21 cellular contexts compared by ENCODE assay signal in genomic region chr10:57145548-57145947, GRCh38.
DNase-seq lines count a peak whose midpoint lies in the region; ATAC-seq lines count a peak whose summit lies in the region.
"Had no signal": no experiment of that assay in that cellular context is flagged by ENCODE, and none has a peak within 500 bp of the region (broad histone marks: within the 10 kb centered on the region; RNA-seq: fewer than 3 reads in every experiment).

No MANE protein-coding gene starts in this region.

- no peak overlapping the region for H3K27ac Mint-ChIP-seq in activated CD8-positive, alpha-beta memory T cell treated with anti-CD3 and anti-CD28 coated beads, Interleukin-2, amount 10 ng/mL, durations not matched to agents 7 days and 5 days
- H3K27ac Mint-ChIP-seq: activated naive CD8-positive, alpha-beta T cell treated with anti-CD3 and anti-CD28 coated beads for 36 hours; activated T-helper 2 cell treated with anti-CD3 and anti-CD28 coated beads, Interferon-gamma antibody, Interleukin-2, Interleukin-4, amounts not matched to agents 10 μg/mL and 5 μg/mL and 100 μg/mL, durations not matched to agents 14 hours and 24 hours and 36 hours; stimulated activated effector memory CD8-positive, alpha-beta T cell treated with anti-CD3 and anti-CD28 coated beads, Interleukin-12 subunit alpha, Interleukin-12 subunit beta, amount 100 ng/mL, for 72 hours had no signal

- H3K9me3 Mint-ChIP-seq in activated CD8-positive, alpha-beta memory T cell treated with anti-CD3 and anti-CD28 coated beads, Interleukin-2, amount 10 ng/mL, durations not matched to agents 7 days and 5 days (ENCODE audit: low read depth), result peaks cover 4% of the 10 kb centered on the region

- peak; percentile 78 for ATAC-seq in GM18858 (IDR thresholded peaks at IDR 0.05; ENCODE audit: unreplicated experiment)
- peak; percentile 64 for ATAC-seq in GM21528 (IDR thresholded peaks at IDR 0.05; ENCODE audit: low FRiP score, unreplicated experiment)
- peak; percentile 74 for ATAC-seq in HG02938 (IDR thresholded peaks at IDR 0.05; ENCODE audit: unreplicated experiment)
- peak; percentile 89 for ATAC-seq in HG03457 (IDR thresholded peaks at IDR 0.05; ENCODE audit: unreplicated experiment)
- no peak for ATAC-seq in activated CD8-positive, alpha-beta memory T cell treated with anti-CD3 and anti-CD28 coated beads, Interleukin-2, amount 10 ng/mL, durations not matched to agents 7 days and 5 days
- ATAC-seq in activated CD4-positive, CD25-positive, alpha-beta regulatory T cell treated with anti-CD3 and anti-CD28 coated beads, Interleukin-2, amount 50 U/mL, for 24 hours, result no peak
- ATAC-seq in GM18867 (IDR thresholded peaks at IDR 0.05; ENCODE audit: unreplicated experiment), result no peak
- ATAC-seq: left cardiac atrium; stimulated activated effector memory CD8-positive, alpha-beta T cell treated with anti-CD3 and anti-CD28 coated beads, Interleukin-12 subunit alpha, Interleukin-12 subunit beta, amount 100 ng/mL, for 72 hours had no signal

- no peaks in the 10 kb centered on the region for H3K36me3 Mint-ChIP-seq in activated CD8-positive, alpha-beta memory T cell treated with anti-CD3 and anti-CD28 coated beads, Interleukin-2, amount 10 ng/mL, durations not matched to agents 7 days and 5 days
- H3K36me3 Mint-ChIP-seq: activated naive CD8-positive, alpha-beta T cell treated with anti-CD3 and anti-CD28 coated beads for 36 hours; stimulated activated effector memory CD8-positive, alpha-beta T cell treated with anti-CD3 and anti-CD28 coated beads, Interleukin-12 subunit alpha, Interleukin-12 subunit beta, amount 100 ng/mL, for 72 hours had no signal

- CTCF ChIA-PET in activated CD8-positive, alpha-beta memory T cell treated with anti-CD3 and anti-CD28 coated beads, Interleukin-2, amount 10 ng/mL, durations not matched to agents 7 days and 5 days (lab: Charles Lee), result no interaction called here

- H3K4me3 Mint-ChIP-seq in activated CD8-positive, alpha-beta memory T cell treated with anti-CD3 and anti-CD28 coated beads, Interleukin-2, amount 10 ng/mL, durations not matched to agents 7 days and 5 days, result no peak overlapping the region
- H3K4me3 Mint-ChIP-seq: activated naive CD8-positive, alpha-beta T cell treated with anti-CD3 and anti-CD28 coated beads for 36 hours; central memory CD8-positive, alpha-beta T cell; stimulated activated effector memory CD8-positive, alpha-beta T cell treated with anti-CD3 and anti-CD28 coated beads, Interleukin-12 subunit alpha, Interleukin-12 subunit beta, amount 100 ng/mL, for 72 hours had no signal

- no peaks in the 10 kb centered on the region for H3K4me1 Mint-ChIP-seq in activated CD8-positive, alpha-beta memory T cell treated with anti-CD3 and anti-CD28 coated beads, Interleukin-2, amount 10 ng/mL, durations not matched to agents 7 days and 5 days
- H3K4me1 Mint-ChIP-seq: activated naive CD8-positive, alpha-beta T cell treated with anti-CD3 and anti-CD28 coated beads for 36 hours; central memory CD8-positive, alpha-beta T cell; stimulated activated effector memory CD8-positive, alpha-beta T cell treated with anti-CD3 and anti-CD28 coated beads, Interleukin-12 subunit alpha, Interleukin-12 subunit beta, amount 100 ng/mL, for 72 hours had no signal

- H3K27me3 Mint-ChIP-seq in activated CD8-positive, alpha-beta memory T cell treated with anti-CD3 and anti-CD28 coated beads, Interleukin-2, amount 10 ng/mL, durations not matched to agents 7 days and 5 days, result no peaks in the 10 kb centered on the region
- H3K27me3 Mint-ChIP-seq: activated naive CD8-positive, alpha-beta T cell treated with anti-CD3 and anti-CD28 coated beads for 36 hours; central memory CD8-positive, alpha-beta T cell had no signal

- no peak for DNase-seq in activated CD8-positive, alpha-beta memory T cell treated with anti-CD3 and anti-CD28 coated beads, Interleukin-2, amount 10 ng/mL, durations not matched to agents 7 days and 5 days
- DNase-seq in NCI-H2029 (lab: John Stamatoyannopoulos, UW), result no peak
- DNase-seq: activated CD4-positive, alpha-beta T cell treated with anti-CD3 and anti-CD28 coated beads, Interleukin-2, amount 50 U/mL, for 1 hour; activated naive CD8-positive, alpha-beta T cell treated with anti-CD3 and anti-CD28 coated beads for 36 hours; Caco-2; glutamatergic neuron; left cardiac atrium; NCI-H1436 treated with DMSO at 0.1 percent for 48 hours; NCI-H2171; nucleus accumbens; SK-N-SH; stimulated activated CD4-positive, alpha-beta T cell treated with anti-CD3 and anti-CD28 coated beads, Interleukin-1b, Interleukin-23, amount 100 ng/mL, for 48 hours had no signal

Comparison
In these comparisons a context has a peak if more than half of its experiments do, and no peak if none do; other contexts are left out.
1. ATAC-seq: peak in GM18858 (single experiment), GM21528 (single experiment), HG02938 (single experiment) and HG03457 (single experiment); none in activated CD8-positive, alpha-beta memory T cell treated with anti-CD3 and anti-CD28 coated beads, Interleukin-2, amount 10 ng/mL, durations not matched to agents 7 days and 5 days (single experiment), activated CD4-positive, CD25-positive, alpha-beta regulatory T cell treated with anti-CD3 and anti-CD28 coated beads, Interleukin-2, amount 50 U/mL, for 24 hours (0 of 2) and GM18867 (single experiment).